ENCODE assay signal across 8 cellular contexts in genomic region chr1:107056426-107057196, GRCh38. TPM values are rescaled to one million over a fixed set of nuclear protein-coding genes. Genes with fewer than 3 reads are reported as not detected.
DNase-seq lines count a peak whose midpoint lies in the region; ATAC-seq and TF ChIP-seq lines count a peak whose summit lies in the region.

PRMT6 (plus strand) TSS chr1:107056674; CDS start chr1:107056716, 42 bp downstream.

- peak within 1 kb of the TSS; percentile 80 for H3K4me2 ChIP-seq in DOHH2 (ENCODE audit: low read length)

- peaks cover 27% of the 10 kb centered on the region for H3K4me1 ChIP-seq in DOHH2 (ENCODE audit: control insufficient read depth, low read length)
- H3K4me1 ChIP-seq in RWPE2 (ENCODE audit: insufficient read depth, poor library complexity, severe bottlenecking) = peaks cover 15% of the 10 kb centered on the region

- H4K20me1 ChIP-seq in DOHH2 (ENCODE audit: control insufficient read depth, insufficient read depth, low read depth, low read length) = no peaks in the 10 kb centered on the region

- H3K36me3 ChIP-seq in DOHH2 (ENCODE audit: control insufficient read depth, low read length) (peaks cover 46% of the 10 kb centered on the region), RWPE2 (ENCODE audit: low read depth) (peaks cover 4% of the 10 kb centered on the region)

- DNase-seq in Kasumi-1 (lab: John Stamatoyannopoulos, UW) = peak; percentile 90 to 91
- peak; percentile 74 for DNase-seq in RWPE2 (ENCODE audit: low spot score)
- DNase-seq in activated T-helper 9 cell treated with anti-CD3 and anti-CD28 coated beads, Interleukin-2, amount 50 U/mL, for 16 hours (ENCODE audit: low read depth) = peak; percentile 72
- DNase-seq in fibroblast of the aortic adventitia (ENCODE audit: low read depth) = peak; percentile 70
- peak; percentile 81 for DNase-seq in nephron progenitor cell

- ATAC-seq in GM21825 (IDR thresholded peaks at IDR 0.05; ENCODE audit: unreplicated experiment) = peak; percentile 94
- ATAC-seq in RWPE2 (ENCODE audit: low read depth) = peak; percentile 93

- H3K27ac ChIP-seq in DOHH2 (ENCODE audit: low read depth, low read length) = peak within 1 kb of the TSS; percentile 54
- H3K27ac ChIP-seq in RWPE2 (ENCODE audit: poor library complexity, severe bottlenecking) = peak within 1 kb of the TSS; percentile 28

- H3K27me3 ChIP-seq in DOHH2 (ENCODE audit: control insufficient read depth, low read length) (no peaks in the 10 kb centered on the region), RWPE2 (ENCODE audit: insufficient read depth, poor library complexity, severe bottlenecking) (no peaks in the 10 kb centered on the region)

- peak within 1 kb of the TSS; percentile 96 for H3K4me3 Mint-ChIP-seq in nephron progenitor cell
- H3K4me3 Mint-ChIP-seq in stimulated activated naive CD8-positive, alpha-beta T cell treated with anti-CD3 and anti-CD28 coated beads, Interleukin-15, Interleukin-2, amounts not matched to agents 100 ng/mL and 50 ng/mL, for 24 hours = peak within 1 kb of the TSS; percentile 97

- H3F3A ChIP-seq in DOHH2 (ENCODE audit: control insufficient read depth, insufficient read depth) = no peaks in the 10 kb centered on the region

- H3K4me3 ChIP-seq in DOHH2 (ENCODE audit: low read length) (peak within 1 kb of the TSS; percentile 98), RWPE2 (ENCODE audit: severe bottlenecking) (peak within 1 kb of the TSS; percentile 79), fibroblast of the aortic adventitia (ENCODE audit: low read depth, low read length) (peak within 1 kb of the TSS; percentile 93)

- H3K9me3 ChIP-seq in DOHH2 (ENCODE audit: control insufficient read depth, insufficient read depth, low read length) = no peaks in the 10 kb centered on the region
- no peaks in the 10 kb centered on the region for H3K9me3 ChIP-seq in RWPE2 (ENCODE audit: severe bottlenecking)

- TF ChIP-seq CTCF in DOHH2 (IDR thresholded peaks at IDR 0.05; ENCODE audit: low read depth, low read length, poor library complexity, severe bottlenecking) (peak; percentile 41), RWPE2 (IDR thresholded peaks at IDR 0.05; ENCODE audit: poor library complexity, severe bottlenecking) (no peak), fibroblast of the aortic adventitia (IDR thresholded peaks at IDR 0.05; ENCODE audit: insufficient read depth, low read length) (peak; percentile 6), nephron progenitor cell (IDR thresholded peaks at IDR 0.05) (no peak)

- H3K4me1 Mint-ChIP-seq in nephron progenitor cell = peaks cover 26% of the 10 kb centered on the region
- peaks cover 28% of the 10 kb centered on the region for H3K4me1 Mint-ChIP-seq in stimulated activated naive CD8-positive, alpha-beta T cell treated with anti-CD3 and anti-CD28 coated beads, Interleukin-15, Interleukin-2, amounts not matched to agents 100 ng/mL and 50 ng/mL, for 24 hours (ENCODE audit: low read depth)

- H3K9me3 Mint-ChIP-seq in nephron progenitor cell = peaks cover 8% of the 10 kb centered on the region
- H3K9me3 Mint-ChIP-seq in stimulated activated naive CD8-positive, alpha-beta T cell treated with anti-CD3 and anti-CD28 coated beads, Interleukin-15, Interleukin-2, amounts not matched to agents 100 ng/mL and 50 ng/mL, for 24 hours = no peaks in the 10 kb centered on the region

- no peaks in the 10 kb centered on the region for H3K27me3 Mint-ChIP-seq in nephron progenitor cell (ENCODE audit: low read depth, poor library complexity)
- no peaks in the 10 kb centered on the region for H3K27me3 Mint-ChIP-seq in stimulated activated naive CD8-positive, alpha-beta T cell treated with anti-CD3 and anti-CD28 coated beads, Interleukin-15, Interleukin-2, amounts not matched to agents 100 ng/mL and 50 ng/mL, for 24 hours

- H3K9me2 ChIP-seq in DOHH2 (replicated peaks; ENCODE audit: control insufficient read depth, low read length) = no peaks in the 10 kb centered on the region

- peak within 1 kb of the TSS; percentile 92 for H3K27ac Mint-ChIP-seq in nephron progenitor cell
- H3K27ac Mint-ChIP-seq in stimulated activated naive CD8-positive, alpha-beta T cell treated with anti-CD3 and anti-CD28 coated beads, Interleukin-15, Interleukin-2, amounts not matched to agents 100 ng/mL and 50 ng/mL, for 24 hours = peak within 1 kb of the TSS; percentile 97

- peaks cover 36% of the 10 kb centered on the region for H3K79me2 ChIP-seq in DOHH2 (ENCODE audit: control insufficient read depth, low read length)

- H3K36me3 Mint-ChIP-seq in nephron progenitor cell (ENCODE audit: low read depth) = peaks cover 23% of the 10 kb centered on the region
- H3K36me3 Mint-ChIP-seq in stimulated activated naive CD8-positive, alpha-beta T cell treated with anti-CD3 and anti-CD28 coated beads, Interleukin-15, Interleukin-2, amounts not matched to agents 100 ng/mL and 50 ng/mL, for 24 hours (ENCODE audit: low read depth) = peaks cover 34% of the 10 kb centered on the region

RNA-seq across cellular contexts. Expression of gene PRMT6, which starts in this region (rescaled TPM):
- 18.3 and 20.1 TPM in 2 replicates for total RNA-seq in fibroblast of the aortic adventitia (ENCODE audit: low replicate concordance)

Comparison
In these comparisons a context has a peak if more than half of its experiments do, and no peak if none do; other contexts are left out.
1. Peak in every context shown above with its lines: DNase-seq, ATAC-seq, H3K4me3 ChIP-seq and H3K27ac ChIP-seq.
2. CTCF ChIP-seq: peak in DOHH2 (single experiment) and fibroblast of the aortic adventitia (single experiment); none in RWPE2 (single experiment) and nephron progenitor cell (single experiment).